ENCODE assay signal across 17 cellular contexts in the genomic region with DNA sequence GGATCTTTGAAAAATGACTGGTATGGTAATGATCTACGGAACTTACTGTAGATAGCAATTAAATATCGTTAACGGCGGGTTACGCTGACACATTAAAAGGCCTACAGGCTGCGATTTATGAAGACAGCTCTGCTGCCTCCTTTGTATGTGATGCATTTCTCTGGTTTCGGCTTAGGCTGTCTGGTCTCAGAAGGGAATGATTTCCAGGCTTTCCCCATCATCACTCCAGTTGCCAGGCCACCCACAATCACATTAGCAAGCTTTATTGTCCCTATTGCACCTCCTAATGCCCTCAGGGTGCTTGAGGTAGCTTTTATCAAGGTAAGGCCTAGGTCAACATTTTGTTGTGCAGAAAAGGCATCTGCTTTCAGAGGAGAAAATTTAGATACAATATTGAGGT.
"Had no signal": no experiment of that assay in that cellular context is flagged by ENCODE, and none has a peak within 500 bp of the region (broad histone marks: within the 10 kb centered on the region; RNA-seq: fewer than 3 reads in every experiment).

No MANE protein-coding gene starts in this region.

- H3K27me3 Mint-ChIP-seq: natural killer cell treated with Interleukin-12 subunit alpha and Interleukin-12 subunit beta and Interleukin-15 and Interleukin-18, amount 100 ng/mL, for 72 hours had no signal

- H3K4me1 Mint-ChIP-seq: stimulated activated naive CD8-positive, alpha-beta T cell treated with anti-CD3 and anti-CD28 coated beads, Interleukin-15, amount 100 ng/mL, for 72 hours had no signal

- H3K4me3 ChIP-seq: psoas muscle, testis, tibial nerve, upper lobe of right lung, vagina had no signal

- H3K36me3 Mint-ChIP-seq: natural killer cell treated with Interleukin-12 subunit alpha and Interleukin-12 subunit beta and Interleukin-15 and Interleukin-18, amount 100 ng/mL, for 72 hours; stimulated activated naive B cell treated with anti-CD40 and anti-IgM and Interleukin-4, amounts not matched to agents 10 μg/mL and 1 μg/mL and 100 μg/mL, for 72 hours had no signal

- H3K27ac ChIP-seq: foreskin keratinocyte, neutrophil, psoas muscle, testis, tibial nerve, upper lobe of right lung, vagina had no signal

- H3K9me3 Mint-ChIP-seq: natural killer cell treated with Interleukin-12 subunit alpha and Interleukin-12 subunit beta and Interleukin-15 and Interleukin-18, amount 100 ng/mL, for 72 hours; stimulated activated naive B cell treated with anti-CD40 and anti-IgM and Interleukin-4, amounts not matched to agents 10 μg/mL and 1 μg/mL and 100 μg/mL, for 72 hours; stimulated activated naive CD8-positive, alpha-beta T cell treated with anti-CD3 and anti-CD28 coated beads, Interleukin-15, amount 100 ng/mL, for 72 hours had no signal

- H3K27ac Mint-ChIP-seq: natural killer cell treated with Interleukin-12 subunit alpha and Interleukin-12 subunit beta and Interleukin-15 and Interleukin-18, amount 100 ng/mL, for 72 hours; stimulated activated naive B cell treated with anti-CD40 and anti-IgM and Interleukin-4, amounts not matched to agents 10 μg/mL and 1 μg/mL and 100 μg/mL, for 72 hours; stimulated activated naive CD8-positive, alpha-beta T cell treated with anti-CD3 and anti-CD28 coated beads, Interleukin-15, amount 100 ng/mL, for 72 hours had no signal

- H3K27me3 ChIP-seq: foreskin keratinocyte, testis, vagina had no signal

- H3K9me3 ChIP-seq: neutrophil, psoas muscle, testis, tibial nerve, upper lobe of right lung, vagina had no signal

- ATAC-seq: foreskin keratinocyte; left colon; natural killer cell treated with Interleukin-12 subunit alpha and Interleukin-12 subunit beta and Interleukin-15 and Interleukin-18, amount 100 ng/mL, for 72 hours; psoas muscle; sciatic nerve; stimulated activated naive B cell treated with anti-CD40 and anti-IgM and Interleukin-4, amounts not matched to agents 10 μg/mL and 1 μg/mL and 100 μg/mL, for 72 hours; stimulated activated naive CD8-positive, alpha-beta T cell treated with anti-CD3 and anti-CD28 coated beads, Interleukin-15, amount 100 ng/mL, for 72 hours; upper lobe of right lung had no signal

- H3K36me3 ChIP-seq: neutrophil, tibial nerve, upper lobe of right lung, vagina had no signal

- DNase-seq: dermis blood vessel endothelial cell; foreskin keratinocyte; left colon; mammary epithelial cell; psoas muscle; retina; stimulated activated CD4-positive, alpha-beta T cell treated with anti-CD3 and anti-CD28 coated beads, Interleukin-2, amount 100 ng/mL, for 24 hours; stimulated activated CD4-positive, alpha-beta T cell treated with anti-CD3 and anti-CD28 coated beads, Interleukin-4, amount 100 ng/mL, for 4 hours; stimulated activated naive B cell treated with anti-CD40 and anti-IgM and Interleukin-4, amounts not matched to agents 10 μg/mL and 1 μg/mL and 100 μg/mL, for 72 hours; stimulated activated naive CD8-positive, alpha-beta T cell treated with anti-CD3 and anti-CD28 coated beads, Interleukin-15, amount 100 ng/mL, for 72 hours; testis; upper lobe of right lung had no signal

- H3K4me3 Mint-ChIP-seq: natural killer cell treated with Interleukin-12 subunit alpha and Interleukin-12 subunit beta and Interleukin-15 and Interleukin-18, amount 100 ng/mL, for 72 hours; stimulated activated naive B cell treated with anti-CD40 and anti-IgM and Interleukin-4, amounts not matched to agents 10 μg/mL and 1 μg/mL and 100 μg/mL, for 72 hours; stimulated activated naive CD8-positive, alpha-beta T cell treated with anti-CD3 and anti-CD28 coated beads, Interleukin-15, amount 100 ng/mL, for 72 hours had no signal
